8 cellular contexts compared by ENCODE assay signal in genomic region chr13:98445340-98446233, GRCh38.
DNase-seq lines count a peak whose midpoint lies in the region; ATAC-seq and TF ChIP-seq lines count a peak whose summit lies in the region.

No MANE protein-coding gene starts in this region.

- H3K27ac Mint-ChIP-seq in activated naive CD8-positive, alpha-beta T cell, result peak overlapping the region; percentile 64

- H3K4me3 ChIP-seq in HUES48 (ENCODE audit: low read depth, low read length) (no peak overlapping the region), SU-DHL-6 (ENCODE audit: insufficient read depth, low read length, poor library complexity, severe bottlenecking) (no peak overlapping the region), heart right ventricle (peak overlapping the region in 1 of 10 donors; percentile 4), skeletal muscle tissue (ENCODE audit: low read length in 3 of 3) (peak overlapping the region in 1 of 3 donors; percentile 35)

- H3K4me1 ChIP-seq in HUES48 (ENCODE audit: control insufficient read depth, insufficient read depth, low read length) (peaks cover 21% of the 10 kb centered on the region), heart right ventricle (peaks cover 4 to 35% (median 28%) of the 10 kb centered on the region in 9 donors), skeletal muscle tissue (ENCODE audit: control insufficient read depth in 3 of 3, insufficient read depth in 3 of 3, low read length in 3 of 3) (peaks cover 14 to 20% (median 15%) of the 10 kb centered on the region in 3 donors)

- no peaks in the 10 kb centered on the region for H3K9me2 ChIP-seq in SU-DHL-6 (replicated peaks; ENCODE audit: insufficient read depth, low read length)

- no peaks in the 10 kb centered on the region for H3K79me2 ChIP-seq in SU-DHL-6 (ENCODE audit: insufficient read depth, low read length)

- 22 to 30% methylated on average over 18 of the region's 18 CpGs for WGBS in heart right ventricle, 2 donors

- peak overlapping the region; percentile 47 for H3K4me3 Mint-ChIP-seq in activated naive CD8-positive, alpha-beta T cell

- peaks cover 17% of the 10 kb centered on the region for H3K4me1 Mint-ChIP-seq in activated naive CD8-positive, alpha-beta T cell (ENCODE audit: low read depth)

- no peak overlapping the region for H3K9ac ChIP-seq in HUES48 (ENCODE audit: low read depth, low read length)
- H3K9ac ChIP-seq in SU-DHL-6 (ENCODE audit: low read length), result peak overlapping the region; percentile 36; the same call in 1 of the 2 replicates
- H3K9ac ChIP-seq in skeletal muscle tissue (ENCODE audit: low read depth in 1 of 3, low read length in 3 of 3), result peak overlapping the region; percentile 14 to 20 (median 17)

- H2AFZ ChIP-seq in SU-DHL-6 (ENCODE audit: low read depth, low read length, severe bottlenecking), result peak overlapping the region; percentile 100

- H3K36me3 ChIP-seq in HUES48 (ENCODE audit: control insufficient read depth, insufficient read depth, low read length), result peaks cover 44% of the 10 kb centered on the region
- no peaks in the 10 kb centered on the region for H3K36me3 ChIP-seq in SU-DHL-6 (ENCODE audit: low read length)
- peaks cover 0 to 59% (median 15%) of the 10 kb centered on the region in 9 donors for H3K36me3 ChIP-seq in heart right ventricle
- H3K36me3 ChIP-seq in skeletal muscle tissue (ENCODE audit: control insufficient read depth in 3 of 3, insufficient read depth in 3 of 3, low read length in 3 of 3), result peaks cover 7 to 10% (median 10%) of the 10 kb centered on the region in 3 donors

- no peaks in the 10 kb centered on the region for H3K9me3 Mint-ChIP-seq in activated naive CD8-positive, alpha-beta T cell (ENCODE audit: low read depth)

- no peaks in the 10 kb centered on the region for H4K20me1 ChIP-seq in SU-DHL-6 (ENCODE audit: low read depth, low read length)

- H3K27me3 ChIP-seq in HUES48 (ENCODE audit: control insufficient read depth, insufficient read depth, low read length) (no peaks in the 10 kb centered on the region), SU-DHL-6 (ENCODE audit: low read length) (no peaks in the 10 kb centered on the region), heart right ventricle (no peaks in the 10 kb centered on the region), skeletal muscle tissue (ENCODE audit: control insufficient read depth in 3 of 3, insufficient read depth in 3 of 3, low read length in 3 of 3) (no peaks in the 10 kb centered on the region)

- H3K27me3 Mint-ChIP-seq in activated naive CD8-positive, alpha-beta T cell, result no peaks in the 10 kb centered on the region

- peak; percentile 65 for DNase-seq in EL
- DNase-seq in heart right ventricle, result peak; percentile 60 to 75
- DNase-seq in NCI-H2029 treated with DMSO at 0.1 percent for 48 hours (lab: John Stamatoyannopoulos, UW), result no peak

- H3K4me2 ChIP-seq in SU-DHL-6 (ENCODE audit: low read depth, low read length, poor library complexity, severe bottlenecking), result peak overlapping the region; percentile 45

- intact Hi-C loops in heart right ventricle (cut with DNase I), result loop anchor here (1.0 to 10.0 kb wide), 10 partner anchors 129 to 591 kb away; partner anchors contain the start of gene STK24 (in 4 of the 10)

- ATAC-seq in GM21447 (IDR thresholded peaks at IDR 0.05; ENCODE audit: unreplicated experiment) (peak; percentile 80), heart right ventricle (peak; percentile 73 to 89 (median 81))

- H3K36me3 Mint-ChIP-seq in activated naive CD8-positive, alpha-beta T cell, result no peaks in the 10 kb centered on the region

- peak; percentile 71 for TF ChIP-seq CTCF in SU-DHL-6 (IDR thresholded peaks at IDR 0.05; ENCODE audit: insufficient read depth, low read length, poor library complexity, severe bottlenecking)
- peak; percentile 90 to 99 (median 97) for TF ChIP-seq CTCF in heart right ventricle (IDR thresholded peaks at IDR 0.05)

- peak overlapping the region; percentile 32 for H3K27ac ChIP-seq in HUES48 (ENCODE audit: low read depth, low read length)
- no peak overlapping the region for H3K27ac ChIP-seq in SU-DHL-6 (ENCODE audit: low read depth, low read length)
- peak overlapping the region in 3 of 10 donors; percentile 19 to 46 (median 41) for H3K27ac ChIP-seq in heart right ventricle
- no peak overlapping the region for H3K27ac ChIP-seq in skeletal muscle tissue (ENCODE audit: low read depth, low read length)

- H3K9me3 ChIP-seq in HUES48 (ENCODE audit: control insufficient read depth, insufficient read depth, low read length) (no peaks in the 10 kb centered on the region), SU-DHL-6 (ENCODE audit: insufficient read depth, low read length) (no peaks in the 10 kb centered on the region), heart right ventricle (no peaks in the 10 kb centered on the region), skeletal muscle tissue (ENCODE audit: control insufficient read depth in 3 of 3, low read length in 3 of 3) (no peaks in the 10 kb centered on the region)

- no peaks in the 10 kb centered on the region for H3F3A ChIP-seq in SU-DHL-6 (ENCODE audit: insufficient read depth)
